ENCODE assay signal across 8 cellular contexts in the genomic region with DNA sequence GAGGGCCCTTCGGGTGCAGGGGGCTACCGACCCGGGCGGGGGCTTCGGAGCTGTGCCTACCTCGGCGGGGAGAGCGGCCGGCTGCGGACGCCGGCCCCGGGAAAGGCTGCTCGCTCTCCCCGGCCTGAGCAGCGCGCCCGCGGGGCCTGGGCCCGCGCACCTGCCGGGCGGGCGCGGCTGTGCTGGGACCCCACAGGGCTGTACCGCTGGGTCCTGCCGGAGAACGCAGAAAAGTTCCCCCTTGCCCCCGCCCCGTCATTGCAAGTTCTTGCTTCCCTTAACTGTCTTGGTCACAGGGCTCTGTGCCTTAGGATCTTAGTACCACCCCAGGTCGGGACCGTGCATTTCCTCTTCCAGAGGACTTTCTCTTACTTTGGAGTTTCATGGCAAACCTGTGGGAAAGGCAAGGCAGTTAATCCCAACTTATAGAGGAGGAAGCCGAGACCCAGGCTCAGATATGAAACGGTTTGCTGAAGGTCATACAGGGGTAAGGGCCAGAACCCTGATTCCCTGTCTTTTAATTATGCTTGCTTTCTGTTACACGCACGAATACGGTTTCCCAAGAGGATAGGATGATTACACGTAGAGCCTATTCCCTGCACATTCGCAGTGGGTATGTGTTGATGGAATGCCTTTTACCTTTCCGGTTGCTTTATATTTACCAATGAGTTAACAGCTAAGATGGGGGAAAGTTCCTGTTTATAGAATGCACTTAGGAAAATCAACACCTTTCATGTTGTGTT.
A peak's percentile ranks its signal among the peaks of the same experiment; 100 is the strongest.
DNase-seq lines count a peak whose midpoint lies in the region; ATAC-seq lines count a peak whose summit lies in the region.

No MANE protein-coding gene starts in this region.

- peak; percentile 18 for DNase-seq in activated naive CD4-positive, alpha-beta T cell treated with Interleukin-2 at 50 U/mL for 16 hours
- no peak for DNase-seq in activated naive CD4-positive, alpha-beta T cell (lab: John Stamatoyannopoulos, UW)
- peak; percentile 65 for DNase-seq in OCI-M1 (lab: John Stamatoyannopoulos, UW)
- peak; percentile 16 for DNase-seq in central memory CD4-positive, alpha-beta T cell
- peak; percentile 75 for DNase-seq in kidney glomerular epithelial cell (lab: John Stamatoyannopoulos, UW)
- DNase-seq in stimulated activated CD4-positive, alpha-beta T cell treated with anti-CD3 and anti-CD28 coated beads, Interleukin-4, amount 100 ng/mL, for 24 hours: peak; percentile 23
- no peak for DNase-seq in NCI-H226

- peak; percentile 34 for ATAC-seq in HG02852 (IDR thresholded peaks at IDR 0.05; ENCODE audit: unreplicated experiment)

Comparison
In these comparisons a context has a peak if more than half of its experiments do, and no peak if none do; other contexts are left out.
1. DNase-seq: peak in activated naive CD4-positive, alpha-beta T cell treated with Interleukin-2 at 50 U/mL for 16 hours (single experiment), OCI-M1 (single experiment), central memory CD4-positive, alpha-beta T cell (single experiment), kidney glomerular epithelial cell (single experiment) and stimulated activated CD4-positive, alpha-beta T cell treated with anti-CD3 and anti-CD28 coated beads, Interleukin-4, amount 100 ng/mL, for 24 hours (single experiment); none in activated naive CD4-positive, alpha-beta T cell (0 of 4) and NCI-H226 (single experiment).